In the genomic region with DNA sequence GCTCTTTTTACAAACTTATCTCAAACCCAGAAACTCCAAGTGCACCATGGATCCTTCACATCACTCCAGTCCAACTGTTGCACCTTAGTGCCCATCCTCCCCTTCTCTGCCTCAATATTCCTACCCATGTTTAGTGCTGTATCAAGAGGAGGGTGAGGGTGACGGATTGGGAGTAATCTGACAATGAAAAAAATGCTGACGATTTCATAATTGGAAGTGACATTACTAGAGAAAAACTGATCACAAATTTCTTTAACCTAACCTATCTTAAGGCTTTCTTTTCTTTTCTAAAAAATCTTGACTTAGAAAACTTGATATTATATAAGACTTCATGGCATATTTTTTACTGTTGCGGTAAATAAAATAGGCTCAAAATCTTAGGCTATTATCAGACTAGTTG, we compare ENCODE assay signal across 28 cellular contexts. TPM values are rescaled to one million over a fixed set of nuclear protein-coding genes. Genes with fewer than 3 reads are reported as not detected.
"Had no signal": no experiment of that assay in that cellular context is flagged by ENCODE, and none has a peak within 500 bp of the region (broad histone marks: within the 10 kb centered on the region; RNA-seq: fewer than 3 reads in every experiment).

No MANE protein-coding gene starts in this region.

- H3K27ac ChIP-seq: colonic mucosa, epithelial cell of prostate, gastrocnemius medialis, lower lobe of right lung, ovary, thoracic aorta, tibial nerve, upper lobe of left lung had no signal

- H3K4me1 Mint-ChIP-seq: endodermal cell; stimulated activated effector memory CD8-positive, alpha-beta T cell treated with anti-CD3 and anti-CD28 coated beads, Interleukin-12 subunit alpha, Interleukin-12 subunit beta, amount 100 ng/mL, for 72 hours had no signal

- ATAC-seq: esophagus mucosa; gastrocnemius medialis; left ventricle myocardium superior; lower lobe of right lung; naive thymus-derived CD8-positive, alpha-beta T cell; sciatic nerve; stimulated activated effector memory CD8-positive, alpha-beta T cell treated with anti-CD3 and anti-CD28 coated beads, Interleukin-12 subunit alpha, Interleukin-12 subunit beta, amount 100 ng/mL, for 72 hours had no signal

- H3K4me1 ChIP-seq: colonic mucosa, gastrocnemius medialis, lower lobe of right lung, tibial nerve, upper lobe of left lung had no signal

- H3K4me3 ChIP-seq: colonic mucosa, gastrocnemius medialis, lower lobe of right lung, ovary, thoracic aorta, tibial nerve, upper lobe of left lung had no signal

- H3K27me3 ChIP-seq: colonic mucosa, gastrocnemius medialis, ovary, tibial nerve, upper lobe of left lung had no signal

- H3K9me3 ChIP-seq: colonic mucosa, gastrocnemius medialis, lower lobe of right lung, ovary, thoracic aorta, tibial nerve, upper lobe of left lung had no signal

- DNase-seq: colonic mucosa; effector CD8-positive, alpha-beta T cell; endodermal cell; foreskin fibroblast; gastrocnemius medialis; head of caudate nucleus; left ventricle myocardium superior; lower lobe of right lung; naive thymus-derived CD8-positive, alpha-beta T cell; nucleus accumbens; ovary; stimulated activated CD4-positive, alpha-beta T cell treated with anti-CD3 and anti-CD28 coated beads, Interleukin-2, amount 100 ng/mL, for 24 hours; stimulated activated CD4-positive, alpha-beta T cell treated with anti-CD3 and anti-CD28 coated beads, Interleukin-4, amount 100 ng/mL, for 24 hours; stimulated activated naive CD4-positive, alpha-beta T cell treated with Interleukin-2 at 50 U/mL for 16 hours; substantia nigra; upper lobe of left lung had no signal

- FAIRE-seq: keratinocyte, urothelium cell line had no signal

- H3K36me3 Mint-ChIP-seq: naive thymus-derived CD8-positive, alpha-beta T cell; stimulated activated effector memory CD8-positive, alpha-beta T cell treated with anti-CD3 and anti-CD28 coated beads, Interleukin-12 subunit alpha, Interleukin-12 subunit beta, amount 100 ng/mL, for 72 hours had no signal

- H3K9me3 Mint-ChIP-seq: dendritic cell treated with granulocyte-macrophage colony-stimulating factor and Interleukin-4, amounts not matched to agents 40 ng/mL and 50 ng/mL, for 4 days had no signal

- H3K27ac Mint-ChIP-seq: dendritic cell treated with granulocyte-macrophage colony-stimulating factor and Interleukin-4, amounts not matched to agents 40 ng/mL and 50 ng/mL, for 4 days; endodermal cell; stimulated activated effector memory CD8-positive, alpha-beta T cell treated with anti-CD3 and anti-CD28 coated beads, Interleukin-12 subunit alpha, Interleukin-12 subunit beta, amount 100 ng/mL, for 72 hours had no signal

- H3K36me3 ChIP-seq: colonic mucosa, gastrocnemius medialis, lower lobe of right lung, ovary, thoracic aorta, tibial nerve, upper lobe of left lung had no signal

- H3K4me3 Mint-ChIP-seq: dendritic cell treated with granulocyte-macrophage colony-stimulating factor and Interleukin-4, amounts not matched to agents 40 ng/mL and 50 ng/mL, for 4 days; endodermal cell; stimulated activated effector memory CD8-positive, alpha-beta T cell treated with anti-CD3 and anti-CD28 coated beads, Interleukin-12 subunit alpha, Interleukin-12 subunit beta, amount 100 ng/mL, for 72 hours had no signal

RNA-seq across cellular contexts. Expression of gene DCAF12L2, which starts 1.5 kb away (rescaled TPM):
- total RNA-seq: esophagus mucosa; gastrocnemius medialis; glomerular endothelial cell; lower lobe of right lung; mesenteric fat pad; myocyte; naive thymus-derived CD8-positive, alpha-beta T cell had no signal
